1 cellular context compared by ENCODE assay signal in the genomic region with DNA sequence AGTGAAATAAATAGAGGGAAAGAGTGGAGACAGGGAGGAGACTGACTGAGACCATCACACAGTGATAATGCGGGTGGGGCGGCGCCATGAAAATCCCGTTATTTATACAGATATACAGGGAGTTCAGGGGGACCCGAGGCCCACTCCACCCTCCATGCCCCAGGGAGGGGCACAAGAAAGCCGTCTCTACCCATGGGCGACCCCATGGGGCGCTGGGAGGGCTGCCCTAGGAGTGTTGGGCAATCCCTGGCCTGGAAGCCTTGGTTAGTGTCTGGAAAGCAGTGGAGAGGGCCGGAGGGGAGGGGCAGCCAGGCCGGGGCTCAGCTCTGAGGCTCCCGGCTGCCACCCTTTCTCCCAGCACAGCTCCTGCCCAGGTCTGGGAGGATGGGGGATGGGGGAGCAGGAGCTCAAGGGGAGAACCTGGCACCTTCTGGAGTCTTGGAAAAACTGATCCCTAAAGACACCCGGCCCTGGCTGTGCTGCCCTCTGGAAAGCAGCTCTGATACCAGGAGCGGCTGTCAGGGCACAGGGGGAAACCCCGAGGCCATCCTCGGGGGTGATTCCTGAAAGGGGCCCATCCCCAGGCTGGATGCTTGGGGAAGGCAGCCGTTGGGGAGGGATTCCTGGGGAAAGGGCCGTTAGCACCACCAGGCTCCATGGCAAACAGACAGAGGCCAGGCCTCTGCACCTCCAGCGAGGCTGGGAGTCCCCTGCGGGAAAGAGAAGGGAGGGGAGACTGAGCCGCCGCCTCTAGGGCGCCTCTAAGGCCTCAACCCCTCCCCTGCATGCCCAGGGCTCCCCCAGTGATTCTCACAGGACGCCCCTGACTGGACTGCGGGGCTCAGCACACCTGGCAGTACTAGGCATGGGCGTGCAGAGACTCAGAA.
TF ChIP-seq lines count a peak whose summit lies in the region.

No MANE protein-coding gene starts in this region.

TF ChIP-seq in endothelial cell of umbilical vein, 7 proteins besides CTCF, POLR2A, EP300 and RAD21:
- TF ChIP-seq GATA2 (IDR thresholded peaks at IDR 0.05; ENCODE audit: insufficient read depth, insufficient read length, low read depth, low read length): no peak
- TF ChIP-seq MYC (IDR thresholded peaks at IDR 0.05; ENCODE audit: low read depth, low read length): no peak
- TF ChIP-seq JUN (IDR thresholded peaks at IDR 0.05; ENCODE audit: borderline replicate concordance, insufficient read depth, insufficient read length, low read depth): no peak
- TF ChIP-seq FOS (IDR thresholded peaks at IDR 0.05; ENCODE audit: borderline replicate concordance, insufficient read depth, low read length): no peak
- no peak for TF ChIP-seq EZH2 (IDR thresholded peaks at IDR 0.05; ENCODE audit: borderline replicate concordance, low read depth, low read length, severe bottlenecking)
- no peak for TF ChIP-seq POLR2AphosphoS5 (IDR thresholded peaks at IDR 0.05; ENCODE audit: insufficient read depth, low read depth, low read length)
